Comparison of ENCODE assay signal across 27 cellular contexts in the genomic region with DNA sequence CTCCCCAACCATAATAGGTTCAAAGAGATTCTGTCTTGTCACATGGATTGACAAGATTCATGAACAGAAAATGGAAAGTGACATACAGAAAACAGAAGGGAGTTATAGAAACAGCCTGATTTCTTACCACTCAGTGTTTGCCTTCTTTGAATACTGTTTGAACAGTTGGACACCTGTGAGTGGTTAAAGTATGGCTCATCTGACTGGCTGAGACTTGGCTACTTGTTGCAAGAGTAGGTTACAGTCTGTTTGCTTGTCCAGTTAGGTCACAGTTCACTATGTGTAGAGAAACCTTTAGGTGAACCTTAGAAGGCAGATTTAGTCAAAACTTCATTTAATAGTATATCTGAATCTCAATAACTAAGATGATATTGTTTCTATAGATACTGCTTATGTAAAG.
"Had no signal": no experiment of that assay in that cellular context is flagged by ENCODE, and none has a peak within 500 bp of the region (broad histone marks: within the 10 kb centered on the region; RNA-seq: fewer than 3 reads in every experiment).

No MANE protein-coding gene starts in this region.

- H3K4me2 ChIP-seq: smooth muscle cell had no signal

- H3K27me3 ChIP-seq: colonic mucosa, esophagus squamous epithelium, heart right ventricle, ovary, stomach, thyroid gland, vagina had no signal

- H3K4me1 ChIP-seq: colonic mucosa, esophagus squamous epithelium, heart right ventricle, stomach, thyroid gland, vagina had no signal

- H3K9me3 ChIP-seq: colonic mucosa, esophagus squamous epithelium, heart right ventricle, ovary, stomach, thyroid gland, vagina had no signal

- DNase-seq: colonic mucosa; effector memory CD4-positive, alpha-beta T cell; erythroblast; esophagus squamous epithelium; foreskin melanocyte; glutamatergic neuron; heart right ventricle; hypothalamus; immature natural killer cell; islet precursor cell; kidney glomerular epithelial cell; natural killer cell; occipital lobe; ovary; stimulated activated CD4-positive, alpha-beta T cell treated with anti-CD3 and anti-CD28 coated beads, Interleukin-12 subunit alpha, Interleukin-12 subunit beta, amount 100 ng/mL, for 4 hours; stimulated activated CD4-positive, alpha-beta T cell treated with anti-CD3 and anti-CD28 coated beads, Interleukin-2, amount 100 ng/mL, for 24 hours; stimulated activated CD4-positive, alpha-beta T cell treated with anti-CD3 and anti-CD28 coated beads, Interleukin-4, amount 100 ng/mL, for 24 hours; stimulated activated naive CD4-positive, alpha-beta T cell treated with Interleukin-2 at 50 U/mL for 16 hours; stomach; thyroid gland; trophoblast cell had no signal

- H3K4me3 ChIP-seq: colonic mucosa, esophagus squamous epithelium, heart right ventricle, lung, ovary, smooth muscle cell, stomach, thyroid gland, vagina had no signal

- H3K27ac ChIP-seq: colonic mucosa, esophagus squamous epithelium, heart right ventricle, ovary, stomach, thyroid gland, vagina had no signal

- ATAC-seq: heart right ventricle; left lobe of liver; natural killer cell; sciatic nerve; stimulated activated effector memory CD8-positive, alpha-beta T cell treated with anti-CD3 and anti-CD28 coated beads, Interleukin-12 subunit alpha, Interleukin-12 subunit beta, amount 100 ng/mL, for 72 hours had no signal

- H3K36me3 ChIP-seq: colonic mucosa, esophagus squamous epithelium, heart right ventricle, ovary, stomach, thyroid gland, vagina had no signal
